ENCODE assay signal across 24 cellular contexts in the genomic region with DNA sequence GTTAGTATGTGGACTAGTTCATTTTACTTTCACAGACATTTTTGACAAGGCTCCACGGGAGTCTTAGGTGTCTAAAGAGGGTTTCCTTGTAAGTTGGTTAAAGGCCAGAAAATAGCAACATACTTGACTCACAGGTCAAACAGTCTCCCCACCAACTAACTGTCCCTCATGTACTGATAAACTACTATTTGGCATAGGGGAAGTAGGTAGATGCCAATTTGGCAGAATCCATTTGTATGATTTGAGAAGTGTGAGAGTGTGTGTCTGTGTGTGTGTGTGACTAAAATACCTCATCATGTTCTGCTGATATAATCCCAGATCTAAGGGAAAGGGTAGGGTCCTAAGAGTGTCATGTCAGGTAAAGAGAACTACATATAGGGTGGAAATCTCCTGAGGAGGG.
DNase-seq lines count a peak whose midpoint lies in the region; ATAC-seq and TF ChIP-seq lines count a peak whose summit lies in the region.
"Had no signal": no experiment of that assay in that cellular context is flagged by ENCODE, and none has a peak within 500 bp of the region (broad histone marks: within the 10 kb centered on the region; RNA-seq: fewer than 3 reads in every experiment).

No MANE protein-coding gene starts in this region.

- no peak for DNase-seq in Right ventricle myocardium superior
- no peak for DNase-seq in right atrium auricular region (ENCODE audit: low spot score)
- peak; percentile 28 for DNase-seq in EH (ENCODE audit: low read depth)
- DNase-seq in HFFc6 = no peak
- peak; percentile 40 for DNase-seq in fibroblast of the aortic adventitia (ENCODE audit: low read depth)
- DNase-seq: 8988T; Calu3; DMS79 treated with DMSO at 0.1 percent for 48 hours; GOT3; MM.1S; NCI-H1694; NCI-H2029 treated with DMSO at 0.1 percent for 48 hours; NCI-H2171; NCI-H226; NCI-H510A; NK-92 treated with Interleukin-12 subunit alpha and Interleukin-12 subunit beta, amount 100 ng/mL, for 24 hours; SK-N-SH had no signal

- peak overlapping the region; percentile 51 for H3K27ac Mint-ChIP-seq in HFFc6
- H3K27ac Mint-ChIP-seq: IgD-negative memory B cell had no signal

- TF ChIP-seq CTCF in right atrium auricular region (IDR thresholded peaks at IDR 0.05) = no peak
- TF ChIP-seq CTCF in HFFc6 (IDR thresholded peaks at IDR 0.05) = no peak
- no peak for TF ChIP-seq CTCF in fibroblast of the aortic adventitia (IDR thresholded peaks at IDR 0.05; ENCODE audit: insufficient read depth, low read length)

- no peaks in the 10 kb centered on the region for H3K27me3 Mint-ChIP-seq in HFFc6 (ENCODE audit: insufficient read depth)
- H3K27me3 Mint-ChIP-seq: IgD-negative memory B cell had no signal

- no peaks in the 10 kb centered on the region for H3K9me3 ChIP-seq in right atrium auricular region
- H3K9me3 ChIP-seq: HAP-1, SK-N-SH had no signal

- H3K36me3 ChIP-seq in right atrium auricular region = no peaks in the 10 kb centered on the region
- H3K36me3 ChIP-seq: HAP-1 had no signal

- H3K36me3 Mint-ChIP-seq in HFFc6 (ENCODE audit: low read depth) = no peaks in the 10 kb centered on the region
- H3K36me3 Mint-ChIP-seq: IgD-negative memory B cell had no signal

- no peaks in the 10 kb centered on the region for H3K27me3 ChIP-seq in right atrium auricular region

- peak overlapping the region; percentile 56 for H3K4me3 Mint-ChIP-seq in HFFc6
- H3K4me3 Mint-ChIP-seq: IgD-negative memory B cell had no signal

- no peaks in the 10 kb centered on the region for H3K9me3 Mint-ChIP-seq in HFFc6

- H3K4me1 ChIP-seq in right atrium auricular region = no peaks in the 10 kb centered on the region
- H3K4me1 ChIP-seq: HAP-1 had no signal

- ATAC-seq in Right ventricle myocardium superior (ENCODE audit: poor library complexity) (peak; percentile 41), GM21360 (IDR thresholded peaks at IDR 0.05; ENCODE audit: unreplicated experiment) (no peak), SK-N-SH treated with all-trans-retinoic acid at 6 μM for 48 hours (no peak)
- ATAC-seq: Panc1 had no signal

- H3K27ac ChIP-seq in right atrium auricular region = no peak overlapping the region
- H3K27ac ChIP-seq: KMS-11, RWPE1 had no signal

- peaks cover 41% of the 10 kb centered on the region for H3K4me1 Mint-ChIP-seq in HFFc6 (ENCODE audit: low read depth)
- H3K4me1 Mint-ChIP-seq: IgD-negative memory B cell had no signal

- no peak overlapping the region for H3K4me3 ChIP-seq in right atrium auricular region
- no peak overlapping the region for H3K4me3 ChIP-seq in fibroblast of the aortic adventitia (ENCODE audit: low read depth, low read length)
- H3K4me3 ChIP-seq: HAP-1 had no signal

- intact Hi-C loops in Right ventricle myocardium superior (cut with DNase I) = no loop called here

TF ChIP-seq in SK-N-SH treated with all-trans-retinoic acid at 6 μM for 48 hours, 23 proteins besides CTCF, POLR2A, EP300 and RAD21:
- TF ChIP-seq ZFP30 (CRISPR knock-in tag; IDR thresholded peaks at IDR 0.05) (no peak), ZC3H10 (CRISPR knock-in tag; IDR thresholded peaks at IDR 0.05) (no peak), ZNF565 (CRISPR knock-in tag; conservative IDR thresholded peaks at IDR 0.05; ENCODE audit: low read depth) (no peak), OSR1 (CRISPR knock-in tag; IDR thresholded peaks at IDR 0.05) (no peak), TOX (CRISPR knock-in tag; IDR thresholded peaks at IDR 0.05; ENCODE audit: borderline replicate concordance) (no peak), CSRNP3 (CRISPR knock-in tag; IDR thresholded peaks at IDR 0.05) (no peak), PATZ1 (CRISPR knock-in tag; IDR thresholded peaks at IDR 0.05; ENCODE audit: borderline replicate concordance) (no peak), GLIS3 (CRISPR knock-in tag; IDR thresholded peaks at IDR 0.05) (no peak), RARB (CRISPR knock-in tag; IDR thresholded peaks at IDR 0.05) (no peak), BACH2 (CRISPR knock-in tag; IDR thresholded peaks at IDR 0.05; ENCODE audit: borderline replicate concordance) (no peak), TSHZ2 (CRISPR knock-in tag; IDR thresholded peaks at IDR 0.05) (no peak), ESRRG (CRISPR knock-in tag; IDR thresholded peaks at IDR 0.05) (no peak), SNAI2 (CRISPR knock-in tag; IDR thresholded peaks at IDR 0.05) (no peak), ZNF70 (CRISPR knock-in tag; IDR thresholded peaks at IDR 0.05) (no peak)
- TF ChIP-seq, protein P1, sequence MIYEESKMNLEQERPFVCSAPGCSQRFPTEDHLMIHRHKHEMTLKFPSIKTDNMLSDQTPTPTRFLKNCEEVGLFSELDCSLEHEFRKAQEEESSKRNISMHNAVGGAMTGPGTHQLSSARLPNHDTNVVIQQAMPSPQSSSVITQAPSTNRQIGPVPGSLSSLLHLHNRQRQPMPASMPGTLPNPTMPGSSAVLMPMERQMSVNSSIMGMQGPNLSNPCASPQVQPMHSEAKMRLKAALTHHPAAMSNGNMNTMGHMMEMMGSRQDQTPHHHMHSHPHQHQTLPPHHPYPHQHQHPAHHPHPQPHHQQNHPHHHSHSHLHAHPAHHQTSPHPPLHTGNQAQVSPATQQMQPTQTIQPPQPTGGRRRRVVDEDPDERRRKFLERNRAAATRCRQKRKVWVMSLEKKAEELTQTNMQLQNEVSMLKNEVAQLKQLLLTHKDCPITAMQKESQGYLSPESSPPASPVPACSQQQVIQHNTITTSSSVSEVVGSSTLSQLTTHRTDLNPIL (CRISPR knock-in tag; IDR thresholded peaks at IDR 0.05; ENCODE audit: low read depth) = no peak

Comparison
In these comparisons a context has a peak if more than half of its experiments do, and no peak if none do; other contexts are left out.
1. DNase-seq: peak in EH (single experiment) and fibroblast of the aortic adventitia (single experiment); none in Right ventricle myocardium superior (single experiment), right atrium auricular region (single experiment) and HFFc6 (single experiment).